Comparison of ENCODE assay signal across 2 cellular contexts in genomic region chr20:57526885-57527566, GRCh38.
TF ChIP-seq lines count a peak whose summit lies in the region.

No MANE protein-coding gene starts in this region.

TF ChIP-seq in K562, 482 proteins besides CTCF, POLR2A, EP300 and RAD21 (continues in another document):
- TF ChIP-seq ZNF512 (tag; IDR thresholded peaks at IDR 0.05) = 0 out of 2 replicates have a peak, but pooled peaks have one; percentile 17
- no peak for TF ChIP-seq POLR2G (IDR thresholded peaks at IDR 0.05; ENCODE audit: low read depth, low read length)
- 0 out of 4 replicates have a peak, but pooled peaks of 1 of the 2 experiments have one; percentile 10 for TF ChIP-seq MAZ (CRISPR knock-in tag; conservative IDR thresholded peaks at IDR 0.05 in 1 of 2, IDR thresholded peaks at IDR 0.05 in 1 of 2)
- no peak for TF ChIP-seq BCOR (IDR thresholded peaks at IDR 0.05)
- no peak for TF ChIP-seq POLR2H (tag; IDR thresholded peaks at IDR 0.05; ENCODE audit: low read depth)
- no peak for TF ChIP-seq DNMT1 (IDR thresholded peaks at IDR 0.05)
- TF ChIP-seq ZNF395 (CRISPR knock-in tag; IDR thresholded peaks at IDR 0.05) = 0 out of 2 replicates have a peak, but pooled peaks have one; percentile 52
- TF ChIP-seq ZNF407 (IDR thresholded peaks at IDR 0.05; ENCODE audit: low read depth) = peak; percentile 33; the same call in 1 of the 2 replicates
- 0 out of 2 replicates have a peak, but pooled peaks have one; percentile 2 for TF ChIP-seq TFAP4 (CRISPR knock-in tag; IDR thresholded peaks at IDR 0.05; ENCODE audit: borderline replicate concordance)
- TF ChIP-seq ZNF75A (CRISPR knock-in tag; IDR thresholded peaks at IDR 0.05) = no peak
- TF ChIP-seq ZNF146 (CRISPR knock-in tag; IDR thresholded peaks at IDR 0.05; ENCODE audit: unreplicated experiment) = no peak
- no peak for TF ChIP-seq ZNF41 (CRISPR knock-in tag; conservative IDR thresholded peaks at IDR 0.05)
- TF ChIP-seq EGR1 (conservative IDR thresholded peaks at IDR 0.05) = peak; percentile 37

TF ChIP-seq in liver, 16 proteins besides CTCF, POLR2A, EP300 and RAD21:
- TF ChIP-seq HNF4G (IDR thresholded peaks at IDR 0.05) (no peak), SP1 (IDR thresholded peaks at IDR 0.05) (no peak), EGR1 (IDR thresholded peaks at IDR 0.05; ENCODE audit: low read depth in 2 of 2) (no peak), HNF4A (conservative IDR thresholded peaks at IDR 0.05) (no peak), JUND (IDR thresholded peaks at IDR 0.05) (no peak), REST (IDR thresholded peaks at IDR 0.05) (no peak), MAX (IDR thresholded peaks at IDR 0.05) (no peak), FOXA2 (IDR thresholded peaks at IDR 0.05) (no peak), GABPA (IDR thresholded peaks at IDR 0.05 in 1 of 2, conservative IDR thresholded peaks at IDR 0.05 in 1 of 2) (no peak), ATF3 (IDR thresholded peaks at IDR 0.05) (no peak), TAF1 (conservative IDR thresholded peaks at IDR 0.05) (no peak), RXRA (IDR thresholded peaks at IDR 0.05) (no peak), ZBTB33 (IDR thresholded peaks at IDR 0.05) (no peak), NR2F2 (IDR thresholded peaks at IDR 0.05) (no peak), YY1 (IDR thresholded peaks at IDR 0.05) (no peak)
TF ChIP-seq in liver: peak in this region for 0.
